In the genomic region with DNA sequence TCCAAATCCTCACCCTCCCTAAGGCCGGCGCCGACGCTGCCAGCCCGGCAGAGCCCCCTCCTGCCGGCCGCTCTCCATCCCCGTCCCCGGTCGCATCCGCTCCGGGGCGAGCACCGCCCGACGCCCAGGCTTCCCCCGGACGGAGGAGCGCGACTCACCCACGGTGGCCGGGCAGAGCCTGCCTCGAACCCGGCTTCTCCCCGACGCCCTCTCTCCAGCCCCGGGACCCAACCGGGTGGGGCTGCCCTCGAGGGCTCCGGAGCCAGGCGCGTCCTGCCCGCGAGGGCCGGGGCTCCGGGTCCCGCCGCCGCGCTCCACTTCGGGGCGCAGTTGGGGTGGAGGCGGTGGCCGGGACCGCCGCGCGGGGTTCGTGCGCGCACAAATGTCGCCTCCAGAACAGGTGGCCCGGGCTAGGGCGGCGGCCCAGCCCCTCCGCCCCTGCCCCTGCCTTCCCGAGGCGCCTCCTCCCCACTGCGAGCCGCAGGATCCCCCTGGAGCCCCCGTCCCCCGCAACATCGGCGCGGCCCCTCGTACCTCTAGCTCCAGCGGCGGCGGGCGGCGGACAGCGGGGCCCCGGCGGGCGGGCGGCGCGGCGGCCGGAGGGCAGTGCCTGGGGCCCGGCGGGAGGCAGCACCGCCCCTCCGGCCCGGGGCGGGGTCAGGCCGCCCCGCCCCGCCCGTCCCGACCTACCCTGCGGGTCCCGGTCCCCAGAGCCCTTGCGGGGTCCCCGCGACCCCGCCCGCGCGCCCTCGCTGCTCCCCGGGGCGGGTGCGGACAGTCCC, we compare ENCODE assay signal across 8 cellular contexts. TPM values are rescaled to one million over a fixed set of nuclear protein-coding genes. Genes with fewer than 3 reads are reported as not detected.
DNase-seq lines count a peak whose midpoint lies in the region; ATAC-seq, FAIRE-seq and TF ChIP-seq lines count a peak whose summit lies in the region.

A gene with protein sequence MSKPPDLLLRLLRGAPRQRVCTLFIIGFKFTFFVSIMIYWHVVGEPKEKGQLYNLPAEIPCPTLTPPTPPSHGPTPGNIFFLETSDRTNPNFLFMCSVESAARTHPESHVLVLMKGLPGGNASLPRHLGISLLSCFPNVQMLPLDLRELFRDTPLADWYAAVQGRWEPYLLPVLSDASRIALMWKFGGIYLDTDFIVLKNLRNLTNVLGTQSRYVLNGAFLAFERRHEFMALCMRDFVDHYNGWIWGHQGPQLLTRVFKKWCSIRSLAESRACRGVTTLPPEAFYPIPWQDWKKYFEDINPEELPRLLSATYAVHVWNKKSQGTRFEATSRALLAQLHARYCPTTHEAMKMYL (minus strand): TSS at position 608 of the 782 bp plus-strand sequence. CDS start 26,919 bp downstream, outside the sequence.

- peak; percentile 64 to 82 for ATAC-seq in A549

- peaks cover 11% of the 10 kb centered on the region for H3K4me1 Mint-ChIP-seq in activated T-helper 2 cell treated with anti-CD3 and anti-CD28 coated beads, Interferon-gamma antibody, Interleukin-2, Interleukin-4, amounts not matched to agents 10 μg/mL and 5 μg/mL and 100 μg/mL, durations not matched to agents 14 hours and 24 hours and 36 hours (ENCODE audit: low read depth)

- POLR2A ChIA-PET in A549 (lab: Yijun Ruan, JAX) = no interaction called here

- H3K27ac Mint-ChIP-seq in activated T-helper 2 cell treated with anti-CD3 and anti-CD28 coated beads, Interferon-gamma antibody, Interleukin-2, Interleukin-4, amounts not matched to agents 10 μg/mL and 5 μg/mL and 100 μg/mL, durations not matched to agents 14 hours and 24 hours and 36 hours = no peak within 1 kb of the TSS

- H3K9me3 Mint-ChIP-seq in activated T-helper 2 cell treated with anti-CD3 and anti-CD28 coated beads, Interferon-gamma antibody, Interleukin-2, Interleukin-4, amounts not matched to agents 10 μg/mL and 5 μg/mL and 100 μg/mL, durations not matched to agents 14 hours and 24 hours and 36 hours = no peaks in the 10 kb centered on the region

- intact Hi-C loops in activated T-helper 2 cell treated with anti-CD3 and anti-CD28 coated beads, Interferon-gamma antibody, Interleukin-2, Interleukin-4, amounts not matched to agents 10 μg/mL and 5 μg/mL and 100 μg/mL, durations not matched to agents 14 hours and 24 hours and 36 hours (cut with micrococcal nuclease) = no loop called here
- intact Hi-C loops in left ventricle myocardium inferior (cut with micrococcal nuclease) = no loop called here

- FAIRE-seq in A549 (lab: Jason Lieb, UNC) (no peak), GM19239 (lab: Jason Lieb, UNC) (no peak)

- peak within 1 kb of the TSS; percentile 84 for H3K4me2 ChIP-seq in A549

- TF ChIP-seq EP300 in A549 (IDR thresholded peaks at IDR 0.05) = no peak

- H3K36me3 ChIP-seq in left ventricle myocardium inferior = peaks cover 9% of the 10 kb centered on the region

- H3K27me3 Mint-ChIP-seq in activated T-helper 2 cell treated with anti-CD3 and anti-CD28 coated beads, Interferon-gamma antibody, Interleukin-2, Interleukin-4, amounts not matched to agents 10 μg/mL and 5 μg/mL and 100 μg/mL, durations not matched to agents 14 hours and 24 hours and 36 hours (ENCODE audit: low read depth) = peaks cover 58% of the 10 kb centered on the region

- H3K27me3 ChIP-seq in left ventricle myocardium inferior (ENCODE audit: low read depth) = no peaks in the 10 kb centered on the region

- H3K4me1 ChIP-seq in A549 (peaks cover 33% of the 10 kb centered on the region), left ventricle myocardium inferior (peaks cover 61% of the 10 kb centered on the region)

- H3K4me3 ChIP-seq in A549 (peak within 1 kb of the TSS; percentile 85), left ventricle myocardium inferior (peak within 1 kb of the TSS; percentile 86), retinal pigment epithelial cell (ENCODE audit: low read length) (peak within 1 kb of the TSS; percentile 52)

- no peaks in the 10 kb centered on the region for H3K36me3 Mint-ChIP-seq in activated T-helper 2 cell treated with anti-CD3 and anti-CD28 coated beads, Interferon-gamma antibody, Interleukin-2, Interleukin-4, amounts not matched to agents 10 μg/mL and 5 μg/mL and 100 μg/mL, durations not matched to agents 14 hours and 24 hours and 36 hours (ENCODE audit: low read depth)

- no peak for TF ChIP-seq CTCF in A549 (IDR thresholded peaks at IDR 0.05)
- no peak for TF ChIP-seq CTCF in left ventricle myocardium inferior (IDR thresholded peaks at IDR 0.05; ENCODE audit: borderline replicate concordance)
- TF ChIP-seq CTCF in retinal pigment epithelial cell (conservative IDR thresholded peaks at IDR 0.05; ENCODE audit: low read depth, low read length) = no peak

- WGBS in A549 (ENCODE audit: missing lambda C conversion rate) = no CpG with 5 or more reads among the region's 104 CpGs

- H3K4me3 Mint-ChIP-seq in activated T-helper 2 cell treated with anti-CD3 and anti-CD28 coated beads, Interferon-gamma antibody, Interleukin-2, Interleukin-4, amounts not matched to agents 10 μg/mL and 5 μg/mL and 100 μg/mL, durations not matched to agents 14 hours and 24 hours and 36 hours (ENCODE audit: low read depth) = peak within 1 kb of the TSS; percentile 64

- no peak; the same call in 1 of the 2 replicates for TF ChIP-seq POLR2A in A549 (IDR thresholded peaks at IDR 0.05; ENCODE audit: low read length)

- TF ChIP-seq RAD21 in A549 (conservative IDR thresholded peaks at IDR 0.05 in 1 of 2, IDR thresholded peaks at IDR 0.05 in 1 of 2) = no peak

- no peak for DNase-seq in A549 (ENCODE audit: low read depth in 1 of 2, low spot score in 1 of 2)
- DNase-seq in GM19239 (ENCODE audit: insufficient read length, low spot score) = peak; percentile 60
- DNase-seq in activated T-helper 2 cell treated with anti-CD3 and anti-CD28 coated beads, Interferon-gamma antibody, Interleukin-2, Interleukin-4, amounts not matched to agents 10 μg/mL and 5 μg/mL and 100 μg/mL, durations not matched to agents 14 hours and 24 hours and 36 hours (ENCODE audit: low spot score) = no peak
- peak; percentile 52 for DNase-seq in left ventricle myocardium inferior
- no peak for DNase-seq in retinal pigment epithelial cell (ENCODE audit: low read depth)
- no peak for DNase-seq in pons (ENCODE audit: low spot score)
- DNase-seq in NCI-H2081 (lab: John Stamatoyannopoulos, UW) = no peak
- DNase-seq in NCI-H2107 treated with DMSO at 0.1 percent for 48 hours (lab: John Stamatoyannopoulos, UW; ENCODE audit: unreplicated experiment) = no peak

- H3K27ac ChIP-seq in A549 = peak within 1 kb of the TSS; percentile 83 to 92
- peak within 1 kb of the TSS; percentile 99 for H3K27ac ChIP-seq in left ventricle myocardium inferior (replicated peaks)

- CTCF ChIA-PET in A549 (lab: Yijun Ruan, JAX) = interaction anchor here (1.0 to 1.4 kb wide), 2 partner anchors 99 to 270 kb away, joined by 3 read pairs; no protein-coding TSS in a partner anchor

- H3K9me3 ChIP-seq in A549 (no peaks in the 10 kb centered on the region), left ventricle myocardium inferior (replicated peaks) (no peaks in the 10 kb centered on the region)

TF ChIP-seq in A549, 52 proteins besides CTCF, POLR2A, EP300 and RAD21:
- TF ChIP-seq, protein P1, sequence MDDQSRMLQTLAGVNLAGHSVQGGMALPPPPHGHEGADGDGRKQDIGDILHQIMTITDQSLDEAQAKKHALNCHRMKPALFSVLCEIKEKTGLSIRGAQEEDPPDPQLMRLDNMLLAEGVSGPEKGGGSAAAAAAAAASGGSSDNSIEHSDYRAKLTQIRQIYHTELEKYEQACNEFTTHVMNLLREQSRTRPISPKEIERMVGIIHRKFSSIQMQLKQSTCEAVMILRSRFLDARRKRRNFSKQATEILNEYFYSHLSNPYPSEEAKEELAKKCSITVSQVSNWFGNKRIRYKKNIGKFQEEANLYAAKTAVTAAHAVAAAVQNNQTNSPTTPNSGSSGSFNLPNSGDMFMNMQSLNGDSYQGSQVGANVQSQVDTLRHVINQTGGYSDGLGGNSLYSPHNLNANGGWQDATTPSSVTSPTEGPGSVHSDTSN (IDR thresholded peaks at IDR 0.05) = no peak
- no peak for TF ChIP-seq TP53 (CRISPR knock-in tag; IDR thresholded peaks at IDR 0.05)
- no peak for TF ChIP-seq NFE2L2 (conservative IDR thresholded peaks at IDR 0.05; ENCODE audit: low read length)
- TF ChIP-seq KDM1A (IDR thresholded peaks at IDR 0.05; ENCODE audit: low read depth) = no peak
- TF ChIP-seq HDAC2 (IDR thresholded peaks at IDR 0.05) = no peak
- TF ChIP-seq FOXS1 (CRISPR knock-in tag; IDR thresholded peaks at IDR 0.05) = no peak
- TF ChIP-seq, protein P2, sequence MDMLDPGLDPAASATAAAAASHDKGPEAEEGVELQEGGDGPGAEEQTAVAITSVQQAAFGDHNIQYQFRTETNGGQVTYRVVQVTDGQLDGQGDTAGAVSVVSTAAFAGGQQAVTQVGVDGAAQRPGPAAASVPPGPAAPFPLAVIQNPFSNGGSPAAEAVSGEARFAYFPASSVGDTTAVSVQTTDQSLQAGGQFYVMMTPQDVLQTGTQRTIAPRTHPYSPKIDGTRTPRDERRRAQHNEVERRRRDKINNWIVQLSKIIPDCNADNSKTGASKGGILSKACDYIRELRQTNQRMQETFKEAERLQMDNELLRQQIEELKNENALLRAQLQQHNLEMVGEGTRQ (IDR thresholded peaks at IDR 0.05) = no peak
- TF ChIP-seq SREBF2 (IDR thresholded peaks at IDR 0.05) = no peak
- TF ChIP-seq NR3C1 (IDR thresholded peaks at IDR 0.05) = no peak
- no peak for TF ChIP-seq ZC3H11A (IDR thresholded peaks at IDR 0.05)
- TF ChIP-seq PHF8 (IDR thresholded peaks at IDR 0.05; ENCODE audit: borderline replicate concordance, low read depth) = peak; percentile 22; the same call in 1 of the 2 replicates
- TF ChIP-seq, protein P3, sequence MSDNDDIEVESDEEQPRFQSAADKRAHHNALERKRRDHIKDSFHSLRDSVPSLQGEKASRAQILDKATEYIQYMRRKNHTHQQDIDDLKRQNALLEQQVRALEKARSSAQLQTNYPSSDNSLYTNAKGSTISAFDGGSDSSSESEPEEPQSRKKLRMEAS (IDR thresholded peaks at IDR 0.05) = 0 out of 2 replicates have a peak, but pooled peaks have one; percentile 15
- TF ChIP-seq CBX8 (IDR thresholded peaks at IDR 0.05) = no peak
TF ChIP-seq in A549: peak in this region for 2.

RNA-seq across cellular contexts. Expression of the gene that starts here (rescaled TPM):
- polyA plus RNA-seq in A549 (2011; rRNA removed) = 5.0 and 5.1 TPM in 2 replicates
- 9.1 and 14.2 TPM in 2 replicates for polyA plus RNA-seq in A549 (2012; cell fraction: cytosol; rRNA removed)
- 12.3 and 13.3 TPM in 2 replicates for polyA plus RNA-seq in A549 (2012; cell fraction: nucleus; rRNA removed)
- 6.0 to 9.2 TPM (median 7.8 TPM) in 3 replicates for polyA plus RNA-seq in A549 (2017; fragmentation: RNase III; extraction: RNeasy Plus Mini Kit Qiagen cat#74134 plus additional on column Dnase treatment)
- polyA minus RNA-seq in A549 (2011; rRNA and poly(A)+ RNA removed) = 6.2 and 6.8 TPM in 2 replicates
- not detected in 2 replicates for total RNA-seq in activated T-helper 2 cell treated with anti-CD3 and anti-CD28 coated beads, Interferon-gamma antibody, Interleukin-2, Interleukin-4, amounts not matched to agents 10 μg/mL and 5 μg/mL and 100 μg/mL, durations not matched to agents 14 hours and 24 hours and 36 hours
- 94.9 TPM for total RNA-seq in left ventricle myocardium inferior

Comparison
In these comparisons a context has a peak if more than half of its experiments do, and no peak if none do; other contexts are left out.
1. RNA of the gene that starts here (total RNA-seq): 94.9 TPM in left ventricle myocardium inferior (single experiment); not detected in activated T-helper 2 cell treated with anti-CD3 and anti-CD28 coated beads, Interferon-gamma antibody, Interleukin-2, Interleukin-4, amounts not matched to agents 10 μg/mL and 5 μg/mL and 100 μg/mL, durations not matched to agents 14 hours and 24 hours and 36 hours; every median in the first group is over 10 times any median in the second.
2. DNase-seq: peak in GM19239 (single experiment) and left ventricle myocardium inferior (single experiment); none in A549 (0 of 2), activated T-helper 2 cell treated with anti-CD3 and anti-CD28 coated beads, Interferon-gamma antibody, Interleukin-2, Interleukin-4, amounts not matched to agents 10 μg/mL and 5 μg/mL and 100 μg/mL, durations not matched to agents 14 hours and 24 hours and 36 hours (single experiment), retinal pigment epithelial cell (single experiment), pons (single experiment), NCI-H2081 (0 of 2) and NCI-H2107 treated with DMSO at 0.1 percent for 48 hours (single experiment).
3. Peak in every context shown above with its lines, with median percentiles within 50 percentile points of each other: H3K4me3 ChIP-seq.